Comparison of ENCODE assay signal across 8 cellular contexts in genomic region chr4:173013232-173013932, GRCh38.
DNase-seq lines count a peak whose midpoint lies in the region; ATAC-seq lines count a peak whose summit lies in the region.

No MANE protein-coding gene starts in this region.

- ATAC-seq in HG03066 (IDR thresholded peaks at IDR 0.05; ENCODE audit: low read depth, unreplicated experiment) = peak; percentile 74
- ATAC-seq in activated T-cell treated with anti-CD3 and anti-CD28 coated beads, Interleukin-2, amount 50 U/mL, for 4 hours = no peak

- no peaks in the 10 kb centered on the region for H3K9me3 Mint-ChIP-seq in activated T-cell treated with anti-CD3 and anti-CD28 coated beads, Interleukin-2, amount 50 U/mL, for 4 hours

- DNase-seq in DMS53 (lab: John Stamatoyannopoulos, UW) (peak; percentile 50), DMS53 treated with DMSO at 0.1 percent for 48 hours (lab: John Stamatoyannopoulos, UW; ENCODE audit: unreplicated experiment) (no peak), NOMO-1 treated with dmso at 0.1 percent for 144 hours (lab: John Stamatoyannopoulos, UW; ENCODE audit: unreplicated experiment) (peak; percentile 24), foreskin melanocyte (peak; percentile 40), pons (ENCODE audit: low spot score) (peak; percentile 53), NCI-H524 treated with DMSO at 0.1 percent for 48 hours (lab: John Stamatoyannopoulos, UW) (no peak)
- peak; percentile 39 for DNase-seq in activated T-cell treated with anti-CD3 and anti-CD28 coated beads, Interleukin-2, amount 50 U/mL, for 4 hours

- H3K27me3 Mint-ChIP-seq in activated T-cell treated with anti-CD3 and anti-CD28 coated beads, Interleukin-2, amount 50 U/mL, for 4 hours (ENCODE audit: low read depth) = no peaks in the 10 kb centered on the region

- no peak overlapping the region for H3K4me3 Mint-ChIP-seq in activated T-cell treated with anti-CD3 and anti-CD28 coated beads, Interleukin-2, amount 50 U/mL, for 4 hours

- H3K4me1 Mint-ChIP-seq in activated T-cell treated with anti-CD3 and anti-CD28 coated beads, Interleukin-2, amount 50 U/mL, for 4 hours (ENCODE audit: low read depth) = no peaks in the 10 kb centered on the region

- H3K36me3 Mint-ChIP-seq in activated T-cell treated with anti-CD3 and anti-CD28 coated beads, Interleukin-2, amount 50 U/mL, for 4 hours (ENCODE audit: insufficient read depth) = no peaks in the 10 kb centered on the region

Comparison
In these comparisons a context has a peak if more than half of its experiments do, and no peak if none do; other contexts are left out.
1. DNase-seq: peak in DMS53 (single experiment), NOMO-1 treated with dmso at 0.1 percent for 144 hours (single experiment), activated T-cell treated with anti-CD3 and anti-CD28 coated beads, Interleukin-2, amount 50 U/mL, for 4 hours (single experiment), foreskin melanocyte (single experiment) and pons (single experiment); none in DMS53 treated with DMSO at 0.1 percent for 48 hours (single experiment) and NCI-H524 treated with DMSO at 0.1 percent for 48 hours (single experiment).